In genomic region chr4:185128272-185129119, GRCh38 we compare ENCODE assay signal across 1 cellular context.
TF ChIP-seq lines count a peak whose summit lies in the region.

No MANE protein-coding gene starts in this region.

TF ChIP-seq in HepG2, 621 proteins besides CTCF, POLR2A, EP300 and RAD21 (continued from another document and continues in another):
- TF ChIP-seq ZNF687 (CRISPR knock-in tag; IDR thresholded peaks at IDR 0.05) (peak; percentile 44), EED (CRISPR knock-in tag; IDR thresholded peaks at IDR 0.05) (no peak), HNRNPLL (IDR thresholded peaks at IDR 0.05; ENCODE audit: low read depth, low read length, poor library complexity, severe bottlenecking) (peak; percentile 90), NFE2 (CRISPR knock-in tag; IDR thresholded peaks at IDR 0.05) (no peak), HMGXB4 (CRISPR knock-in tag; IDR thresholded peaks at IDR 0.05; ENCODE audit: borderline replicate concordance in 1 of 2, low read depth in 1 of 2) (no peak), ELK4 (CRISPR knock-in tag; IDR thresholded peaks at IDR 0.05; ENCODE audit: borderline replicate concordance) (no peak), ZNF557 (CRISPR knock-in tag; IDR thresholded peaks at IDR 0.05) (no peak), GATAD1 (CRISPR knock-in tag; IDR thresholded peaks at IDR 0.05) (no peak), PATZ1 (CRISPR knock-in tag; IDR thresholded peaks at IDR 0.05) (peak; percentile 35; the same call in 1 of the 2 replicates), ZBTB38 (CRISPR knock-in tag; IDR thresholded peaks at IDR 0.05) (no peak), ZKSCAN8 (CRISPR knock-in tag; IDR thresholded peaks at IDR 0.05; ENCODE audit: borderline replicate concordance) (0 out of 2 replicates have a peak, but pooled peaks have one; percentile 57), ZNF839 (CRISPR knock-in tag; IDR thresholded peaks at IDR 0.05; ENCODE audit: borderline replicate concordance) (no peak), PAX8 (CRISPR knock-in tag; IDR thresholded peaks at IDR 0.05; ENCODE audit: borderline replicate concordance) (no peak), SMAD1 (CRISPR knock-in tag; IDR thresholded peaks at IDR 0.05; ENCODE audit: borderline replicate concordance, low read depth) (no peak), GABPB1 (CRISPR knock-in tag; IDR thresholded peaks at IDR 0.05) (peak; percentile 35; the same call in 1 of the 2 replicates), ZNF329 (CRISPR knock-in tag; IDR thresholded peaks at IDR 0.05; ENCODE audit: low read depth) (no peak), ATF3 (CRISPR knock-in tag; IDR thresholded peaks at IDR 0.05) (no peak), ZNF530 (CRISPR knock-in tag; IDR thresholded peaks at IDR 0.05; ENCODE audit: low read depth) (no peak), ZNF556 (CRISPR knock-in tag; IDR thresholded peaks at IDR 0.05; ENCODE audit: borderline replicate concordance) (no peak), ZNF350 (CRISPR knock-in tag; IDR thresholded peaks at IDR 0.05; ENCODE audit: borderline replicate concordance, low read depth) (no peak), ZEB1 (IDR thresholded peaks at IDR 0.05; ENCODE audit: insufficient replicate concordance, low read depth) (no peak), CBX1 (IDR thresholded peaks at IDR 0.05; ENCODE audit: low read depth) (no peak), TOPORS (CRISPR knock-in tag; IDR thresholded peaks at IDR 0.05) (no peak), ZNF781 (CRISPR knock-in tag; IDR thresholded peaks at IDR 0.05; ENCODE audit: borderline replicate concordance, not compliant biosample characterization) (no peak), SNAPC5 (CRISPR knock-in tag; IDR thresholded peaks at IDR 0.05; ENCODE audit: borderline replicate concordance) (no peak), ZNF281 (CRISPR knock-in tag; IDR thresholded peaks at IDR 0.05; ENCODE audit: borderline replicate concordance) (no peak), WIZ (CRISPR knock-in tag; IDR thresholded peaks at IDR 0.05) (no peak), MIER2 (CRISPR knock-in tag; IDR thresholded peaks at IDR 0.05) (no peak), PHF20 (CRISPR knock-in tag; IDR thresholded peaks at IDR 0.05) (no peak), ZNF850 (CRISPR knock-in tag; conservative IDR thresholded peaks at IDR 0.05) (no peak), ZBTB44 (CRISPR knock-in tag; IDR thresholded peaks at IDR 0.05) (no peak), ZBTB43 (CRISPR knock-in tag; conservative IDR thresholded peaks at IDR 0.05) (no peak), ARNT2 (CRISPR knock-in tag; IDR thresholded peaks at IDR 0.05; ENCODE audit: low read depth) (no peak), ZFYVE20 (CRISPR knock-in tag; IDR thresholded peaks at IDR 0.05; ENCODE audit: borderline replicate concordance, low read depth) (no peak), ZBTB1 (CRISPR knock-in tag; IDR thresholded peaks at IDR 0.05; ENCODE audit: borderline replicate concordance) (no peak), ZNF605 (CRISPR knock-in tag; IDR thresholded peaks at IDR 0.05) (0 out of 2 replicates have a peak, but pooled peaks have one; percentile 20), ZFP82 (CRISPR knock-in tag; IDR thresholded peaks at IDR 0.05; ENCODE audit: borderline replicate concordance) (no peak), ZNF629 (CRISPR knock-in tag; conservative IDR thresholded peaks at IDR 0.05) (no peak), ZNF343 (CRISPR knock-in tag; IDR thresholded peaks at IDR 0.05) (no peak)
- TF ChIP-seq, protein P1, sequence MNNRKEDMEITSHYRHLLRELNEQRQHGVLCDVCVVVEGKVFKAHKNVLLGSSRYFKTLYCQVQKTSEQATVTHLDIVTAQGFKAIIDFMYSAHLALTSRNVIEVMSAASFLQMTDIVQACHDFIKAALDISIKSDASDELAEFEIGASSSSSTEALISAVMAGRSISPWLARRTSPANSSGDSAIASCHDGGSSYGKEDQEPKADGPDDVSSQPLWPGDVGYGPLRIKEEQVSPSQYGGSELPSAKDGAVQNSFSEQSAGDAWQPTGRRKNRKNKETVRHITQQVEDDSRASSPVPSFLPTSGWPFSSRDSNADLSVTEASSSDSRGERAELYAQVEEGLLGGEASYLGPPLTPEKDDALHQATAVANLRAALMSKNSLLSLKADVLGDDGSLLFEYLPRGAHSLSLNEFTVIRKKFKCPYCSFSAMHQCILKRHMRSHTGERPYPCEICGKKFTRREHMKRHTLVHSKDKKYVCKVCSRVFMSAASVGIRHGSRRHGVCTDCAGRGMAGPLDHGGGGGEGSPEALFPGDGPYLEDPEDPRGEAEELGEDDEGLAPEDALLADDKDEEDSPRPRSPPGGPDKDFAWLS (CRISPR knock-in tag; IDR thresholded peaks at IDR 0.05; ENCODE audit: borderline replicate concordance): no peak
- TF ChIP-seq, protein P2, sequence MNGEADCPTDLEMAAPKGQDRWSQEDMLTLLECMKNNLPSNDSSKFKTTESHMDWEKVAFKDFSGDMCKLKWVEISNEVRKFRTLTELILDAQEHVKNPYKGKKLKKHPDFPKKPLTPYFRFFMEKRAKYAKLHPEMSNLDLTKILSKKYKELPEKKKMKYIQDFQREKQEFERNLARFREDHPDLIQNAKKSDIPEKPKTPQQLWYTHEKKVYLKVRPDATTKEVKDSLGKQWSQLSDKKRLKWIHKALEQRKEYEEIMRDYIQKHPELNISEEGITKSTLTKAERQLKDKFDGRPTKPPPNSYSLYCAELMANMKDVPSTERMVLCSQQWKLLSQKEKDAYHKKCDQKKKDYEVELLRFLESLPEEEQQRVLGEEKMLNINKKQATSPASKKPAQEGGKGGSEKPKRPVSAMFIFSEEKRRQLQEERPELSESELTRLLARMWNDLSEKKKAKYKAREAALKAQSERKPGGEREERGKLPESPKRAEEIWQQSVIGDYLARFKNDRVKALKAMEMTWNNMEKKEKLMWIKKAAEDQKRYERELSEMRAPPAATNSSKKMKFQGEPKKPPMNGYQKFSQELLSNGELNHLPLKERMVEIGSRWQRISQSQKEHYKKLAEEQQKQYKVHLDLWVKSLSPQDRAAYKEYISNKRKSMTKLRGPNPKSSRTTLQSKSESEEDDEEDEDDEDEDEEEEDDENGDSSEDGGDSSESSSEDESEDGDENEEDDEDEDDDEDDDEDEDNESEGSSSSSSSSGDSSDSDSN (CRISPR knock-in tag; IDR thresholded peaks at IDR 0.05): peak; percentile 42; the same call in 1 of the 2 replicates
- TF ChIP-seq, protein P3, sequence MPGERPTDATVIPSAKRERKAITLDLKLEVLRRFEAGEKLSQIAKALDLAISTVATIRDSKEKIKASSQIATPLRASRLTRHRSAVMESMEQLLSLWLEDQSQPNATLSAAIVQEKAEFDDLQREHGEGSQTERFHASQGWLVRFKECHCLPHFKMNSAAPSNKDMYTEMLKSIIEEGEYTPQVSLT (CRISPR knock-in tag; IDR thresholded peaks at IDR 0.05; ENCODE audit: borderline replicate concordance, low read depth): no peak
